Comparison of ENCODE assay signal across 11 cellular contexts in genomic region chr12:23931176-23931575, GRCh38. TPM values are rescaled to one million over a fixed set of nuclear protein-coding genes. Genes with fewer than 3 reads are reported as not detected.
"Had no signal": no experiment of that assay in that cellular context is flagged by ENCODE, and none has a peak within 500 bp of the region (broad histone marks: within the 10 kb centered on the region; RNA-seq: fewer than 3 reads in every experiment).

No MANE protein-coding gene starts in this region.

- H3K9ac ChIP-seq: GM23248 had no signal

- H3K4me2 ChIP-seq: GM23338 had no signal

- H3K4me3 ChIP-seq: GM23248, GM23338, HAP-1 had no signal

- H3K9me3 ChIP-seq: HAP-1 had no signal

- FAIRE-seq: H1, H54 had no signal

- ATAC-seq: GM23338, HCT116 had no signal

- DNase-seq: GM23248, GOT3, H7, H9, HCEC 1CT, HFFc6 had no signal

- H3K27ac ChIP-seq: GM23248 had no signal

- H2AFZ ChIP-seq: GM23248, GM23338 had no signal

- H3K4me1 ChIP-seq: HAP-1 had no signal

- H3K36me3 ChIP-seq: HAP-1 had no signal

RNA-seq across cellular contexts. Expression of gene SOX5, which starts 18.3 kb away (rescaled TPM):
- total RNA-seq: GM23248, HFFc6 had no signal
- polyA plus RNA-seq: GM23248 had no signal
